In the genomic region with DNA sequence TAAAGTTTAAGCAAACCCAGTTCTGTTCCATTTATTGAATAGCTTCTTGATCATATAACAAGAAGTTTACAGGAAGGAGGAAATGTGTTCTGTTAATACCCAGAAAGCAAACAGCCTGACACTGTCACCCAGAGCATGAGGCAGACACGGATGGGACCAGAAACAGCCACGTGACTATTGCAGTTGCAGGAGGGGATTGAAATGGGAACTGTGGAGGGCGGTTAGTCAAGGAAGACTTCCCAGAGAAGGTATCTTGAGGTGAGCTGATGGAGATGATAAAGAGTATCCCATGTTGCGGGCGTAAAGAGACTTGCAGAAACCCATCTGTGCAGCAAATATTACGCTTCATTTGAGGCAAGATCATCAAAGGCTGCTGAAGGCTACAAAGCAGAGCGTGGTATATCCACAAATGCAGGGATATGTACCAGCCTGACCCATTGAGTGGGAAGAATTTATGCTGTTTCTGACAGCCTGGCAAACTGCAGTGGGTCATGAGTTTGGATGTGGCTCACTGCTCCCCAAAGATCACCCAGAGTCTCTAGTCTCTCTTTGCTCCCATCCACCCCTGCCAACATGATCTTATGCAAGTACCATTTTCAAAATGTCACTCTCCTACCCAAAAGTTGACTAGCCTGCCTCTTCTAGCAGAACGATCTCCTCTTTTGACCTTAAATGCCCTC, we compare ENCODE assay signal across 9 cellular contexts. TPM values are rescaled to one million over a fixed set of nuclear protein-coding genes. Genes with fewer than 3 reads are reported as not detected.
"Had no signal": no experiment of that assay in that cellular context is flagged by ENCODE, and none has a peak within 500 bp of the region (broad histone marks: within the 10 kb centered on the region; RNA-seq: fewer than 3 reads in every experiment).

No MANE protein-coding gene starts in this region.

- ATAC-seq: GM12878 had no signal

- FAIRE-seq: G401.6, GM12878, GM12891, GM12892, GM18507, GM19239 had no signal

- DNase-seq: GDM1, GF-D8 had no signal

- H3K4me3 ChIP-seq: GM12878 had no signal

RNA-seq across cellular contexts. Expression of gene KRT76, which starts 20.7 kb away (rescaled TPM):
- total RNA-seq: G401, GM12878 had no signal

RNA-seq across cellular contexts. Expression of gene KRT3, which starts 39.5 kb away (rescaled TPM):
- total RNA-seq: G401, GM12878 had no signal

RNA-seq across cellular contexts. Expression of gene KRT77, which starts 53.1 kb away (rescaled TPM):
- total RNA-seq: G401, GM12878 had no signal

RNA-seq across cellular contexts. Expression of gene KRT4, which starts 57.5 kb away (rescaled TPM):
- total RNA-seq: G401, GM12878 had no signal
